ENCODE assay signal across 12 cellular contexts in genomic region chr16:25007284-25007984, GRCh38. TPM values are rescaled to one million over a fixed set of nuclear protein-coding genes. Genes with fewer than 3 reads are reported as not detected.
DNase-seq lines count a peak whose midpoint lies in the region; ATAC-seq and TF ChIP-seq lines count a peak whose summit lies in the region.
"Had no signal": no experiment of that assay in that cellular context is flagged by ENCODE, and none has a peak within 500 bp of the region (broad histone marks: within the 10 kb centered on the region; RNA-seq: fewer than 3 reads in every experiment).

No MANE protein-coding gene starts in this region.

- no peak for TF ChIP-seq POLR2A in ovary (IDR thresholded peaks at IDR 0.05)

- H3K27ac ChIP-seq in cardiac muscle cell (peak overlapping the region; percentile 66), thoracic aorta (peak overlapping the region; percentile 45 to 62), ovary (no peak overlapping the region)

- no peak for TF ChIP-seq EP300 in ovary (IDR thresholded peaks at IDR 0.05)

- TF ChIP-seq CTCF in cardiac muscle cell (IDR thresholded peaks at IDR 0.05; ENCODE audit: low read depth, low read length): no peak
- no peak for TF ChIP-seq CTCF in thoracic aorta (IDR thresholded peaks at IDR 0.05)
- no peak for TF ChIP-seq CTCF in ovary (IDR thresholded peaks at IDR 0.05)

- 56 to 60% (median 59%) methylated on average over 7 of the region's 7 CpGs for WGBS in ovary, 3 donors

- peak in 1 of 2 donors; percentile 88 for DNase-seq in cardiac muscle cell (ENCODE audit: low read depth in 1 of 2, low spot score in 1 of 2)
- DNase-seq in Right ventricle myocardium superior: no peak
- peak; percentile 76 for DNase-seq in adipocyte (ENCODE audit: low read depth)
- no peak for DNase-seq in left ventricle myocardium superior
- no peak for DNase-seq in thoracic aorta (ENCODE audit: low spot score)
- DNase-seq in ovary: no peak
- no peak for DNase-seq in NCI-H2029 treated with DMSO at 0.1 percent for 48 hours (lab: John Stamatoyannopoulos, UW)
- DNase-seq: activated CD4-positive, CD25-positive, alpha-beta regulatory T cell; KG1; NCI-H187 had no signal

- no peaks in the 10 kb centered on the region for H3K27me3 ChIP-seq in cardiac muscle cell
- H3K27me3 ChIP-seq in adipocyte (replicated peaks; ENCODE audit: control insufficient read depth, insufficient read depth, low read length): no peaks in the 10 kb centered on the region
- H3K27me3 ChIP-seq in thoracic aorta (replicated peaks; ENCODE audit: insufficient read depth): no peaks in the 10 kb centered on the region
- no peaks in the 10 kb centered on the region for H3K27me3 ChIP-seq in ovary

- peak overlapping the region; percentile 11 for H3K9ac ChIP-seq in adipocyte (ENCODE audit: low read length)

- ATAC-seq in Right ventricle myocardium superior (ENCODE audit: poor library complexity): no peak
- ATAC-seq in left ventricle myocardium superior: peak; percentile 10
- ATAC-seq in thoracic aorta (ENCODE audit: insufficient number of reproducible peaks, low FRiP score, low read depth): no peak
- no peak for ATAC-seq in GM21515 (IDR thresholded peaks at IDR 0.05; ENCODE audit: unreplicated experiment)

- H3K36me3 ChIP-seq in cardiac muscle cell (no peaks in the 10 kb centered on the region), adipocyte (ENCODE audit: control insufficient read depth, insufficient read depth, low read length, severe bottlenecking) (peaks cover 3% of the 10 kb centered on the region), thoracic aorta (no peaks in the 10 kb centered on the region), ovary (no peaks in the 10 kb centered on the region)

- intact Hi-C loops in Right ventricle myocardium superior (cut with DNase I) (no loop called here), left ventricle myocardium superior (cut with micrococcal nuclease) (no loop called here), ovary (cut with DNase I) (no loop called here)

- H3K9me3 ChIP-seq in cardiac muscle cell (ENCODE audit: low read depth) (no peaks in the 10 kb centered on the region), adipocyte (ENCODE audit: control insufficient read depth, low read length) (no peaks in the 10 kb centered on the region), thoracic aorta (no peaks in the 10 kb centered on the region), ovary (no peaks in the 10 kb centered on the region)
- H3K9me3 ChIP-seq: A549 had no signal

- H3K4me3 ChIP-seq in cardiac muscle cell: no peak overlapping the region
- peak overlapping the region; percentile 3 for H3K4me3 ChIP-seq in adipocyte (ENCODE audit: low read length)
- no peak overlapping the region for H3K4me3 ChIP-seq in thoracic aorta
- no peak overlapping the region for H3K4me3 ChIP-seq in ovary
- H3K4me3 ChIP-seq: A549 had no signal

- no peaks in the 10 kb centered on the region for H3K4me1 ChIP-seq in cardiac muscle cell (ENCODE audit: low read depth)
- peaks cover 54% of the 10 kb centered on the region for H3K4me1 ChIP-seq in adipocyte (ENCODE audit: control insufficient read depth, insufficient read depth, low read length)
- H3K4me1 ChIP-seq in thoracic aorta (ENCODE audit: control insufficient read depth in 1 of 2, low read depth in 2 of 2): peaks cover 43 to 64% of the 10 kb centered on the region in 2 donors
- peaks cover 14% of the 10 kb centered on the region for H3K4me1 ChIP-seq in ovary (ENCODE audit: insufficient read depth)

RNA-seq across cellular contexts. Expression of gene ARHGAP17, which starts 7.7 kb away (rescaled TPM):
- total RNA-seq in cardiac muscle cell: 33.3 and 38.8 TPM in 2 replicates
- 40.0 and 44.5 TPM in 2 replicates for polyA plus RNA-seq in cardiac muscle cell
- total RNA-seq in Right ventricle myocardium superior: 54.8 TPM
- 72.2 TPM for total RNA-seq in left ventricle myocardium superior
- 10 to 100 TPM; 39.0 to 83.2 TPM for total RNA-seq in thoracic aorta
- total RNA-seq in ovary: 10 to 100 TPM; 26.8 to 63.8 (median 56.5) TPM
- 100 to 1,000 TPM in 1 of 2 donors, 10 to 100 TPM in 1; 26.0 to 113 TPM for polyA plus RNA-seq in ovary

Comparison
In these comparisons a context has a peak if more than half of its experiments do, and no peak if none do; other contexts are left out.
1. H3K27ac ChIP-seq: peak in cardiac muscle cell (single experiment) and thoracic aorta (2 of 2); none in ovary (0 of 2).